Comparison of ENCODE assay signal across 14 cellular contexts in the genomic region with DNA sequence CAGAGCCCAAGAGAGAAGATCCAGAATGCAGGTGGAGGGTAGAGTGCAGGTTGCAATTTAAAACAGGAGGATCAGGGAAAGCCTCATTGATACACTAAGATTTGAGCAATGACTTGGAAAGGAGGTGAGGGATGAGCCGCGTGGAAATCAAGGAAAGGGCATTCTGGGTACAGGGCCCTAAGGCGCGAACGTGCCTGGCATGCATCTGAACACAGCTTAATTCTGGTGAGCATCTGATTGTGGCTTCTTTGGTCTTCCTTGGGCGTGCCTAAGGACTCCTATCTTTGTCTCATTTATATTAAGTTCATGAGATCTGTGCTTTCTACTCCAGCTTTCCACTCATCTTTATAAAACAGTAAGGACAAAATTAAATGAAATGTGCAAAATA.
"Had no signal": no experiment of that assay in that cellular context is flagged by ENCODE, and none has a peak within 500 bp of the region (broad histone marks: within the 10 kb centered on the region; RNA-seq: fewer than 3 reads in every experiment).

No MANE protein-coding gene starts in this region.

- H3K9ac ChIP-seq: neural progenitor cell had no signal

- H3K27me3 ChIP-seq: neural progenitor cell, pancreas had no signal

- H3K4me3 Mint-ChIP-seq: central memory CD8-positive, alpha-beta T cell; naive thymus-derived CD8-positive, alpha-beta T cell; neural progenitor cell had no signal

- H3K36me3 ChIP-seq: esophagus muscularis mucosa, heart right ventricle, left lung, neural progenitor cell, pancreas had no signal

- H3K4me1 ChIP-seq: pancreas had no signal

- H3K4me1 Mint-ChIP-seq: central memory CD8-positive, alpha-beta T cell had no signal

- H3K4me2 ChIP-seq: neural progenitor cell had no signal

- H3K9me3 ChIP-seq: esophagus muscularis mucosa, heart right ventricle, left lung, pancreas had no signal

- H2AFZ ChIP-seq: neural progenitor cell had no signal

- H3K27ac ChIP-seq: epithelial cell of prostate, heart right ventricle, left lung, neural progenitor cell, pancreas had no signal

- H3K4me3 ChIP-seq: left lung, lung, neural progenitor cell, pancreas had no signal

- DNase-seq: effector memory CD4-positive, alpha-beta T cell; mesenchymal stem cell; naive thymus-derived CD8-positive, alpha-beta T cell; pancreas; small intestine; stimulated activated CD4-positive, alpha-beta T cell treated with anti-CD3 and anti-CD28 coated beads, Interleukin-12 subunit alpha, Interleukin-12 subunit beta, amount 100 ng/mL, for 4 hours; stimulated activated naive CD4-positive, alpha-beta T cell treated with Interleukin-2 at 50 U/mL for 16 hours had no signal

- H3K36me3 Mint-ChIP-seq: naive thymus-derived CD8-positive, alpha-beta T cell; neural progenitor cell had no signal

- ATAC-seq: naive thymus-derived CD8-positive, alpha-beta T cell; pancreas had no signal

- H3K9me3 Mint-ChIP-seq: central memory CD8-positive, alpha-beta T cell; naive thymus-derived CD8-positive, alpha-beta T cell; neural progenitor cell had no signal

- H3K27ac Mint-ChIP-seq: neural progenitor cell had no signal
